In the genomic region with DNA sequence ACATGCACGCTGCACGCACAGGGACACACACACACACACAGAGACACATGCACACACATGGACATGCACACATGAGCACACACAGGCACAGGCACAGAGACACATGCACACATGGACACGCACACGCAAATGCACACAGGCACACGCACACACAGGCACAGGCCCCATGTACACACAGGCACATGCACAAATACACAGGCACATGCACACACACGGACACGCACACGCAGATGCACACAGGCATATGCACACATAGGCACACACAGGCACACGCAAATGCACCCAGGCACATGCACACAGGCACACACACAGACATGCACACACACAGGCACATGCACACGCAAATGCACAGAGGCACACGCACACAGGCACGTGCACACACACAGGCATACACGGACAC, we compare ENCODE assay signal across 28 cellular contexts. TPM values are rescaled to one million over a fixed set of nuclear protein-coding genes. Genes with fewer than 3 reads are reported as not detected.
A peak's percentile ranks its signal among the peaks of the same experiment; 100 is the strongest.
DNase-seq lines count a peak whose midpoint lies in the region; ATAC-seq, FAIRE-seq and TF ChIP-seq lines count a peak whose summit lies in the region.
"Had no signal": no experiment of that assay in that cellular context is flagged by ENCODE, and none has a peak within 500 bp of the region (broad histone marks: within the 10 kb centered on the region; RNA-seq: fewer than 3 reads in every experiment).

No MANE protein-coding gene starts in this region.

- H3K4me3 ChIP-seq in HepG2 (replicated peaks in 1 of 3; ENCODE audit: insufficient read depth in 1 of 3, low read depth in 2 of 3, low read length in 3 of 3), result no peak overlapping the region
- H3K4me3 ChIP-seq: GM23338, MG63, Peyer's patch, SK-N-MC had no signal

- no peak overlapping the region for H3K4me3 Mint-ChIP-seq in activated naive CD8-positive, alpha-beta T cell treated with anti-CD3 and anti-CD28 coated beads, Interleukin-2, amount 10 ng/mL, durations not matched to agents 7 days and 5 days
- no peak overlapping the region for H3K4me3 Mint-ChIP-seq in activated naive CD8-positive, alpha-beta T cell treated with anti-CD3 and anti-CD28 coated beads, Interleukin-2, amount 50 U/mL, for 24 hours
- H3K4me3 Mint-ChIP-seq in activated B cell treated with CpG ODN at 0.5 μM for 24 hours, result no peak overlapping the region
- no peak overlapping the region for H3K4me3 Mint-ChIP-seq in stimulated activated naive B cell treated with anti-CD40 and anti-IgM and Interleukin-4, amounts not matched to agents 10 μg/mL and 1 μg/mL and 100 μg/mL, for 72 hours
- H3K4me3 Mint-ChIP-seq: GM23338 had no signal

- H3K4me1 Mint-ChIP-seq in activated naive CD8-positive, alpha-beta T cell treated with anti-CD3 and anti-CD28 coated beads, Interleukin-2, amount 10 ng/mL, durations not matched to agents 7 days and 5 days, result no peaks in the 10 kb centered on the region
- peaks cover 5% of the 10 kb centered on the region for H3K4me1 Mint-ChIP-seq in activated naive CD8-positive, alpha-beta T cell treated with anti-CD3 and anti-CD28 coated beads, Interleukin-2, amount 50 U/mL, for 24 hours
- H3K4me1 Mint-ChIP-seq in activated B cell treated with CpG ODN at 0.5 μM for 24 hours, result peaks cover 25% of the 10 kb centered on the region
- H3K4me1 Mint-ChIP-seq in stimulated activated naive B cell treated with anti-CD40 and anti-IgM and Interleukin-4, amounts not matched to agents 10 μg/mL and 1 μg/mL and 100 μg/mL, for 72 hours, result peaks cover 17 to 41% of the 10 kb centered on the region in 2 donors

- peaks cover 9% of the 10 kb centered on the region; the same call in 1 of the 2 replicates for H4K20me1 ChIP-seq in HepG2 (ENCODE audit: insufficient read depth, low read length)

- no peak overlapping the region for H2AFZ ChIP-seq in HepG2 (ENCODE audit: low read length)

- H3K79me2 ChIP-seq in HepG2 (ENCODE audit: insufficient read depth, low read length), result no peaks in the 10 kb centered on the region

- peak overlapping the region; percentile 21; the same call in 1 of the 2 replicates for H3K9ac ChIP-seq in HepG2 (ENCODE audit: insufficient read depth, low read depth, low read length)

- intact Hi-C loops in activated B cell treated with CpG ODN at 0.5 μM for 24 hours (cut with micrococcal nuclease) (no loop called here), HepG2 (cut with micrococcal nuclease; ENCODE audit: unreplicated experiment) (no loop called here)

- H3K36me3 ChIP-seq in HepG2 (replicated peaks in 1 of 2; ENCODE audit: control insufficient read depth in 1 of 2, insufficient read depth in 2 of 2, low read length in 2 of 2), result peaks cover 19 to 44% of the 10 kb centered on the region in 2 experiments
- H3K36me3 ChIP-seq: MG63, Peyer's patch had no signal

- no peak overlapping the region for H3K4me2 ChIP-seq in HepG2 (ENCODE audit: low read depth, low read length)
- H3K4me2 ChIP-seq: GM23338 had no signal

- BruUV-seq in HepG2 (replicated peaks; lab: Mats Ljungman, UMichigan), result no TSS peak

- in situ Hi-C loops in HepG2 (cut with HindIII; ENCODE audit: extremely low pct_ligation_motif_present, low pct_unique_long_range_greater_than_20kb), result no loop called here

- TF ChIP-seq POLR2A in HepG2 (IDR thresholded peaks at IDR 0.05; ENCODE audit: insufficient read depth in 1 of 2, low read depth in 2 of 2, low read length in 2 of 2), result no peak

- peak overlapping the region; percentile 63 for H3K27ac ChIP-seq in HepG2 (ENCODE audit: extremely low read length, insufficient read depth, low read length)
- H3K27ac ChIP-seq: 22Rv1, Peyer's patch, SK-N-MC had no signal

- peaks cover 42% of the 10 kb centered on the region for H3K4me1 ChIP-seq in HepG2 (ENCODE audit: insufficient read depth, low read length)

- POLR2A ChIA-PET in activated naive CD8-positive, alpha-beta T cell treated with anti-CD3 and anti-CD28 coated beads, Interleukin-2, amount 10 ng/mL, durations not matched to agents 7 days and 5 days (lab: Charles Lee), result no interaction called here
- POLR2A ChIA-PET in activated B cell treated with CpG ODN at 0.5 μM for 24 hours (lab: Charles Lee), result interaction anchor here (1.6 kb wide), 1 partner anchor 40 kb away, joined by 7 read pairs; the partner anchor contains the start of gene SH3TC1
- POLR2A ChIA-PET in HepG2 (lab: Yijun Ruan, JAX), result interaction anchor here (1.3 to 1.4 kb wide), 2 partner anchors 13 to 62 kb away, joined by 4 to 7 read pairs; no protein-coding TSS in a partner anchor

- no peak for FAIRE-seq in HepG2 (lab: Jason Lieb, UNC)
- FAIRE-seq: G401.6, GM18507 had no signal

- 95% methylated on average over 4 of the region's 13 CpGs for WGBS in HepG2 (ENCODE audit: low lambda C conversion rate)

- CTCF ChIA-PET in activated B cell treated with CpG ODN at 0.5 μM for 24 hours (lab: Charles Lee) (interaction anchor here (1.3 kb wide), 1 partner anchor 12 kb away, joined by 3 read pairs; no protein-coding TSS in a partner anchor), HepG2 (lab: Yijun Ruan, JAX; ENCODE audit: low intra/inter-chr PET ratio, low total read pairs) (interaction anchor here (0.8 kb wide), 2 partner anchors 50 to 62 kb away, joined by 3 read pairs; no protein-coding TSS in a partner anchor)

- no peak for DNase-seq in activated naive CD8-positive, alpha-beta T cell treated with anti-CD3 and anti-CD28 coated beads, Interleukin-2, amount 10 ng/mL, durations not matched to agents 7 days and 5 days
- no peak for DNase-seq in activated naive CD8-positive, alpha-beta T cell treated with anti-CD3 and anti-CD28 coated beads, Interleukin-2, amount 50 U/mL, for 24 hours
- no peak for DNase-seq in activated B cell treated with CpG ODN at 0.5 μM for 24 hours
- DNase-seq in HepG2 (ENCODE audit: low spot score), result no peak
- no peak for DNase-seq in stimulated activated naive B cell treated with anti-CD40 and anti-IgM and Interleukin-4, amounts not matched to agents 10 μg/mL and 1 μg/mL and 100 μg/mL, for 72 hours
- DNase-seq in islet precursor cell, result no peak
- DNase-seq in dedifferentiated amniotic fluid mesenchymal stem cell (ENCODE audit: extremely low spot score), result no peak
- DNase-seq: AML-193; CD4-positive, CD25-positive, alpha-beta regulatory T cell; IMR-90; Kasumi-1; MG63; NCI-H1092; NCI-H2029 treated with DMSO at 0.1 percent for 48 hours; NCI-H2171 treated with DMSO at 0.1 percent for 48 hours; NCI-H748 treated with DMSO at 0.1 percent for 48 hours; NK-92 treated with Interleukin-12 subunit alpha and Interleukin-12 subunit beta, amount 100 ng/mL, for 24 hours; Peyer's patch; SHP77 had no signal

- TF ChIP-seq CTCF in activated B cell treated with CpG ODN at 0.5 μM for 24 hours (IDR thresholded peaks at IDR 0.05) (no peak), HepG2 (CRISPR knock-in tag; IDR thresholded peaks at IDR 0.05) (no peak)

- no peaks in the 10 kb centered on the region for H3K27me3 ChIP-seq in HepG2 (ENCODE audit: control insufficient read depth in 1 of 2, insufficient read depth in 2 of 2, low read length in 2 of 2)
- H3K27me3 ChIP-seq: MG63, Peyer's patch had no signal

- TF ChIP-seq RAD21 in HepG2 (CRISPR knock-in tag; IDR thresholded peaks at IDR 0.05), result no peak

- no peaks in the 10 kb centered on the region for H3K9me3 Mint-ChIP-seq in activated naive CD8-positive, alpha-beta T cell treated with anti-CD3 and anti-CD28 coated beads, Interleukin-2, amount 10 ng/mL, durations not matched to agents 7 days and 5 days
- no peaks in the 10 kb centered on the region for H3K9me3 Mint-ChIP-seq in activated naive CD8-positive, alpha-beta T cell treated with anti-CD3 and anti-CD28 coated beads, Interleukin-2, amount 50 U/mL, for 24 hours
- no peaks in the 10 kb centered on the region for H3K9me3 Mint-ChIP-seq in activated B cell treated with CpG ODN at 0.5 μM for 24 hours
- H3K9me3 Mint-ChIP-seq in stimulated activated naive B cell treated with anti-CD40 and anti-IgM and Interleukin-4, amounts not matched to agents 10 μg/mL and 1 μg/mL and 100 μg/mL, for 72 hours, result peaks cover 0 to 2% of the 10 kb centered on the region in 2 donors
- H3K9me3 Mint-ChIP-seq: CD4-positive, CD25-positive, alpha-beta regulatory T cell; GM23338 had no signal

- H3K27ac Mint-ChIP-seq in activated naive CD8-positive, alpha-beta T cell treated with anti-CD3 and anti-CD28 coated beads, Interleukin-2, amount 10 ng/mL, durations not matched to agents 7 days and 5 days, result peak overlapping the region; percentile 16
- no peak overlapping the region for H3K27ac Mint-ChIP-seq in activated naive CD8-positive, alpha-beta T cell treated with anti-CD3 and anti-CD28 coated beads, Interleukin-2, amount 50 U/mL, for 24 hours
- peak overlapping the region; percentile 24 for H3K27ac Mint-ChIP-seq in activated B cell treated with CpG ODN at 0.5 μM for 24 hours
- H3K27ac Mint-ChIP-seq in stimulated activated naive B cell treated with anti-CD40 and anti-IgM and Interleukin-4, amounts not matched to agents 10 μg/mL and 1 μg/mL and 100 μg/mL, for 72 hours, result peak overlapping the region; percentile 52
- H3K27ac Mint-ChIP-seq: GM23338 had no signal

- TF ChIP-seq EP300 in HepG2 (IDR thresholded peaks at IDR 0.05; ENCODE audit: low read depth in 2 of 2, low read length in 2 of 2) (no peak), HepG2 (CRISPR knock-in tag; IDR thresholded peaks at IDR 0.05; ENCODE audit: borderline replicate concordance) (no peak)

- H3K9me3 ChIP-seq in HepG2 (ENCODE audit: low read length), result no peaks in the 10 kb centered on the region
- H3K9me3 ChIP-seq: Caco-2, MG63, Peyer's patch had no signal

- no peaks in the 10 kb centered on the region for H3K27me3 Mint-ChIP-seq in activated naive CD8-positive, alpha-beta T cell treated with anti-CD3 and anti-CD28 coated beads, Interleukin-2, amount 10 ng/mL, durations not matched to agents 7 days and 5 days
- no peaks in the 10 kb centered on the region for H3K27me3 Mint-ChIP-seq in activated naive CD8-positive, alpha-beta T cell treated with anti-CD3 and anti-CD28 coated beads, Interleukin-2, amount 50 U/mL, for 24 hours
- no peaks in the 10 kb centered on the region for H3K27me3 Mint-ChIP-seq in activated B cell treated with CpG ODN at 0.5 μM for 24 hours
- no peaks in the 10 kb centered on the region for H3K27me3 Mint-ChIP-seq in stimulated activated naive B cell treated with anti-CD40 and anti-IgM and Interleukin-4, amounts not matched to agents 10 μg/mL and 1 μg/mL and 100 μg/mL, for 72 hours

- no peaks in the 10 kb centered on the region for H3K36me3 Mint-ChIP-seq in activated naive CD8-positive, alpha-beta T cell treated with anti-CD3 and anti-CD28 coated beads, Interleukin-2, amount 10 ng/mL, durations not matched to agents 7 days and 5 days
- no peaks in the 10 kb centered on the region for H3K36me3 Mint-ChIP-seq in activated naive CD8-positive, alpha-beta T cell treated with anti-CD3 and anti-CD28 coated beads, Interleukin-2, amount 50 U/mL, for 24 hours (ENCODE audit: low read depth)
- H3K36me3 Mint-ChIP-seq in activated B cell treated with CpG ODN at 0.5 μM for 24 hours (ENCODE audit: low read depth), result peaks cover 52% of the 10 kb centered on the region
- H3K36me3 Mint-ChIP-seq in stimulated activated naive B cell treated with anti-CD40 and anti-IgM and Interleukin-4, amounts not matched to agents 10 μg/mL and 1 μg/mL and 100 μg/mL, for 72 hours, result peaks cover 25 to 30% of the 10 kb centered on the region in 2 donors

- ATAC-seq in activated naive CD8-positive, alpha-beta T cell treated with anti-CD3 and anti-CD28 coated beads, Interleukin-2, amount 10 ng/mL, durations not matched to agents 7 days and 5 days (ENCODE audit: low read depth), result no peak
- ATAC-seq in activated naive CD8-positive, alpha-beta T cell treated with anti-CD3 and anti-CD28 coated beads, Interleukin-2, amount 50 U/mL, for 24 hours, result no peak
- ATAC-seq in activated B cell treated with CpG ODN at 0.5 μM for 24 hours (ENCODE audit: low read depth), result no peak
- ATAC-seq in HepG2, result no peak
- no peak for ATAC-seq in stimulated activated naive B cell treated with anti-CD40 and anti-IgM and Interleukin-4, amounts not matched to agents 10 μg/mL and 1 μg/mL and 100 μg/mL, for 72 hours (replicated peaks)
- ATAC-seq in HG02798 (IDR thresholded peaks at IDR 0.05; ENCODE audit: poor library complexity, unreplicated experiment), result no peak

RNA-seq across cellular contexts. Expression of gene HTRA3, which starts 30.3 kb away (rescaled TPM):
- not detected for total RNA-seq in activated naive CD8-positive, alpha-beta T cell treated with anti-CD3 and anti-CD28 coated beads, Interleukin-2, amount 10 ng/mL, durations not matched to agents 7 days and 5 days
- not detected in 2 replicates for total RNA-seq in activated B cell treated with CpG ODN at 0.5 μM for 24 hours
- not detected in 2 replicates for total RNA-seq in HepG2 (2016; rRNA removed; fragmentation: Illumina TruSeq; extraction: Trizol)
- not detected in 2 replicates for total RNA-seq in HepG2 (2016; cell fraction: cytosol; rRNA removed; fragmentation: Illumina TruSeq; extraction: Trizol; ENCODE audit: low read depth)
- 0.04 TPM in 1 of 2 replicates, not detected in the other for total RNA-seq in HepG2 (2016; cell fraction: insoluble cytoplasmic fraction; rRNA removed; fragmentation: Illumina TruSeq; extraction: Trizol)
- total RNA-seq in HepG2 (2016; cell fraction: membrane; rRNA removed; fragmentation: Illumina TruSeq; extraction: Trizol), result not detected in 2 replicates
- total RNA-seq in HepG2 (2016; cell fraction: nucleus; rRNA removed; fragmentation: Illumina TruSeq; extraction: Trizol), result not detected in 2 replicates
- polyA plus RNA-seq in HepG2 (2011; rRNA removed), result 0.16 and 0.17 TPM in 2 replicates
- polyA plus RNA-seq in HepG2 (2011; cell fraction: cytosol; rRNA removed), result 0.12 and 0.31 TPM in 2 replicates
- polyA plus RNA-seq in HepG2 (2011; cell fraction: nucleus; rRNA removed), result 0.12 and 0.19 TPM in 2 replicates
- not detected in 2 replicates for polyA plus RNA-seq in HepG2 (2012)
- 0.07 TPM in 1 of 2 replicates, not detected in the other for polyA plus RNA-seq in HepG2 (2016; cell fraction: cytosol; fragmentation: Illumina TruSeq; extraction: Trizol; ENCODE audit: low read depth)
- polyA plus RNA-seq in HepG2 (2016; cell fraction: insoluble cytoplasmic fraction; fragmentation: Illumina TruSeq; extraction: Trizol; ENCODE audit: low read depth), result not detected in 2 replicates
- not detected in 2 replicates for polyA plus RNA-seq in HepG2 (2016; cell fraction: membrane; fragmentation: Illumina TruSeq; extraction: Trizol; ENCODE audit: low read depth)
- polyA plus RNA-seq in HepG2 (2016; cell fraction: nucleus; fragmentation: Illumina TruSeq; extraction: Trizol; ENCODE audit: insufficient read depth, low read depth), result not detected in 2 replicates
- polyA minus RNA-seq in HepG2 (2011; rRNA and poly(A)+ RNA removed; ENCODE audit: low replicate concordance), result 0.18 and 0.47 TPM in 2 replicates
- polyA minus RNA-seq in HepG2 (2011; cell fraction: cytosol; rRNA and poly(A)+ RNA removed), result not detected in 2 replicates
- polyA minus RNA-seq in HepG2 (2011; cell fraction: nucleus; rRNA and poly(A)+ RNA removed), result not detected in 2 replicates
- total RNA-seq: CD4-positive, CD25-positive, alpha-beta regulatory T cell; HT-29; NCI-H460 had no signal
- polyA plus RNA-seq: CD4-positive, CD25-positive, alpha-beta regulatory T cell had no signal

RNA-seq across cellular contexts. Expression of gene SH3TC1, which starts 40.1 kb away (rescaled TPM):
- total RNA-seq in activated naive CD8-positive, alpha-beta T cell treated with anti-CD3 and anti-CD28 coated beads, Interleukin-2, amount 10 ng/mL, durations not matched to agents 7 days and 5 days, result 10 to 100 TPM; 14.8 to 15.7 TPM
- 104 and 135 TPM in 2 replicates for total RNA-seq in activated B cell treated with CpG ODN at 0.5 μM for 24 hours
- total RNA-seq in HepG2 (2016; rRNA removed; fragmentation: Illumina TruSeq; extraction: Trizol), result 10.1 and 14.9 TPM in 2 replicates
- total RNA-seq in HepG2 (2016; cell fraction: cytosol; rRNA removed; fragmentation: Illumina TruSeq; extraction: Trizol; ENCODE audit: low read depth), result 1.8 and 3.0 TPM in 2 replicates
- 7.9 and 17.3 TPM in 2 replicates for total RNA-seq in HepG2 (2016; cell fraction: insoluble cytoplasmic fraction; rRNA removed; fragmentation: Illumina TruSeq; extraction: Trizol)
- 5.6 and 6.2 TPM in 2 replicates for total RNA-seq in HepG2 (2016; cell fraction: membrane; rRNA removed; fragmentation: Illumina TruSeq; extraction: Trizol)
- total RNA-seq in HepG2 (2016; cell fraction: nucleus; rRNA removed; fragmentation: Illumina TruSeq; extraction: Trizol), result 22.7 and 23.6 TPM in 2 replicates
- polyA plus RNA-seq in HepG2 (2011; rRNA removed), result 21.8 and 27.0 TPM in 2 replicates
- 12.1 and 19.8 TPM in 2 replicates for polyA plus RNA-seq in HepG2 (2011; cell fraction: cytosol; rRNA removed)
- polyA plus RNA-seq in HepG2 (2011; cell fraction: nucleus; rRNA removed), result 113 and 146 TPM in 2 replicates
- 12.2 and 22.6 TPM in 2 replicates for polyA plus RNA-seq in HepG2 (2012)
- polyA plus RNA-seq in HepG2 (2016; cell fraction: cytosol; fragmentation: Illumina TruSeq; extraction: Trizol; ENCODE audit: low read depth), result 1.3 and 1.5 TPM in 2 replicates
- polyA plus RNA-seq in HepG2 (2016; cell fraction: insoluble cytoplasmic fraction; fragmentation: Illumina TruSeq; extraction: Trizol; ENCODE audit: low read depth), result 6.1 and 6.6 TPM in 2 replicates
- 2.1 and 2.8 TPM in 2 replicates for polyA plus RNA-seq in HepG2 (2016; cell fraction: membrane; fragmentation: Illumina TruSeq; extraction: Trizol; ENCODE audit: low read depth)
- polyA plus RNA-seq in HepG2 (2016; cell fraction: nucleus; fragmentation: Illumina TruSeq; extraction: Trizol; ENCODE audit: insufficient read depth, low read depth), result 26.5 and 29.7 TPM in 2 replicates
- 12.4 and 67.5 TPM in 2 replicates for polyA minus RNA-seq in HepG2 (2011; rRNA and poly(A)+ RNA removed; ENCODE audit: low replicate concordance)
- 18.2 and 19.5 TPM in 2 replicates for polyA minus RNA-seq in HepG2 (2011; cell fraction: cytosol; rRNA and poly(A)+ RNA removed)
- 76.5 and 77.0 TPM in 2 replicates for polyA minus RNA-seq in HepG2 (2011; cell fraction: nucleus; rRNA and poly(A)+ RNA removed)
- polyA plus RNA-seq: GM23338 had no signal
